Comparison of ENCODE assay signal across 1 cellular context in the genomic region with DNA sequence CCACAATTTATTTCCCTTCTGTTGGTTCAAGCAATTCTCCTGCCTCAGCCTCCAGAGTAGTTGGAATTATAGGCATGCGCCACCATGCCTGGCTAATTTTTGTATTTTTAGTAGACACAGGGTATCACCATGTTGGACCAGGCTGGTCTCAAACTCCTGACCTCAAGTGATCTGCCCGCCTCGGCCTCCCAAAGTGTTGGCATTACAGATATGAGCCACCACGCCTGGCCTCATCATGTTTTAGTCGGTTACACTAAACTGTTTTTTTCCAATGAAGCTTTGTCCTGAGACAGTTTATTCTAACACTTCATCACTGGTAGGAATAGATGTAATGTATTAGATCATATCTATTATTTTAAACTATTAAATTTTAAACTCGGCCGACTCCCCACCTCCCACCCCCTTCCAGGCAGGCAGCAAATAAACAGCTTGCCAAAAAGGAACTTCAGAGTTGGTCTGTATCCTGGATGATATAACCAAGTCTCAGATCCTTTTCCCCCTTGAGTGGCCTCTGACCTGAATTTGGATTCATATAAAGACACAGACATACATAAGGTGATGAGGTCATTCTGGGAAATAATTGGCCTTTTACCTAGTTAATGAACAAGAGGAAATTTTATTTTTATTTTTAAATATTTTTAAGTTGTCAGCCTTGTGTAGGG.
TF ChIP-seq lines count a peak whose summit lies in the region.

No MANE protein-coding gene starts in this region.

TF ChIP-seq in endothelial cell of umbilical vein, 7 proteins besides CTCF, POLR2A, EP300 and RAD21:
- TF ChIP-seq EZH2 (IDR thresholded peaks at IDR 0.05; ENCODE audit: borderline replicate concordance, low read depth, low read length, severe bottlenecking), result no peak
- peak; percentile 69 for TF ChIP-seq JUN (IDR thresholded peaks at IDR 0.05; ENCODE audit: borderline replicate concordance, insufficient read depth, insufficient read length, low read depth)
- TF ChIP-seq GATA2 (IDR thresholded peaks at IDR 0.05; ENCODE audit: insufficient read depth, insufficient read length, low read depth, low read length), result peak; percentile 82
- peak; percentile 54 for TF ChIP-seq POLR2AphosphoS5 (IDR thresholded peaks at IDR 0.05; ENCODE audit: insufficient read depth, low read depth, low read length)
- peak; percentile 42 for TF ChIP-seq FOS (IDR thresholded peaks at IDR 0.05; ENCODE audit: borderline replicate concordance, insufficient read depth, low read length)
